Comparison of ENCODE assay signal across 1 cellular context in the genomic region with DNA sequence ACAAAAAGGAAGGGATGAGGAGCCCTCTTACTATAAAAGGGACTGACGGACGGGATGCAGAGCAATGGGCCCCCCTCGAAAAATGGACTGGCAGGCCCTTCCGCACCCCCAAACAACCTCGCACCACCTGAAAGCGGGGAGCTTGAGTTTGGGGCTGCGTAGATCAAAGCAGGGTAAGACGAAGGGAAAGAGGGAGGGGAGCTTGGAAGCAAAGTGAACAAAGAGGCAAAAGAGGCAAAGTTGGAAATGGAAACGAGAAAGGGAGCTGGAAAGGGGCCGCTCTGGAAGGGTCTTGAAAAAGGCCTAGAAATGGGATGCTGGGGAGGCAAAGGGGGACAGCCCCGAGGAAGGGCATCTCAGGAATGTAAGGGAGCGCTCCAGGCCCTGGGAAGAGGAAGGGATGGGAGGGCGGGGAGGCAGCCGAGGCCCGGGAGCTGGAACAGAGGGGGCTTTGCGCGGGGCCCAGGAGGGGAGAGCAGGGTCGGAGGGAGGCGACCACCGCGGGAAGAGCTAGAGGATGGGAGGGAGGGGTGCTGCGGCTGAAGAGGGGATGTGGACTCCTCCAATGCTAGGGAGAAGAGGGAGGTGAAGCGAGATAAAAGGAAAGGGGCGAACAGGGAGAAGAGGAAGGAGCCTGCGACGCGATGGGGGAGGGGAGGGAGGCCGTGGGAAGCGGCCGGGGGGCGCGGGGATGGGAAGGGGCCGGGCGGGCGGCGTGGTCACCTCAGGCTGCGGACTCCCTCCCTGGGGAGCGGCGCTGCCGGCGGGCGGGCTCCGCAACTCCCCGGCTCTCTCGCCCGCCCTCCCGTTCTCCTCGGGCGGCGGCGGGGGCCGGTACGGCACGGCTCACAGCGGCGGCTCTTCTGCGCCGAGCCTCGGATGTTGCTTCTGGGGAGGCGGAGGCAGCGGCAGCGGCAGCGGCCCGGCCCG.
TF ChIP-seq lines count a peak whose summit lies in the region.

No MANE protein-coding gene starts in this region.

TF ChIP-seq in WTC11, 78 proteins besides CTCF, POLR2A, EP300 and RAD21 (continued from another document):
- no peak for TF ChIP-seq ATF6 (CRISPR knock-in tag; IDR thresholded peaks at IDR 0.05)
TF ChIP-seq in WTC11: peak in this region for 0.
